8 cellular contexts compared by ENCODE assay signal in genomic region chr14:49769581-49770211, GRCh38. TPM values are rescaled to one million over a fixed set of nuclear protein-coding genes. Genes with fewer than 3 reads are reported as not detected.
DNase-seq lines count a peak whose midpoint lies in the region; ATAC-seq, FAIRE-seq and TF ChIP-seq lines count a peak whose summit lies in the region.

No MANE protein-coding gene starts in this region.

- TF ChIP-seq CTCF in NB4 (IDR thresholded peaks at IDR 0.05; ENCODE audit: low read depth, low read length) (no peak), dorsolateral prefrontal cortex (IDR thresholded peaks at IDR 0.05 in 54 of 56, conservative IDR thresholded peaks at IDR 0.05 in 2 of 56; ENCODE audit: low read depth in 1 of 56, partially characterized antibody in 56 of 56) (no peak), neural crest cell (conservative IDR thresholded peaks at IDR 0.05) (no peak), D721Med (IDR thresholded peaks at IDR 0.05; ENCODE audit: insufficient read depth, missing control alignments) (no peak)

- CTCF ChIA-PET in CD8-positive, alpha-beta memory T cell (lab: Charles Lee): interaction anchor here (0.7 to 4.5 kb wide), 9 partner anchors 12 to 221 kb away, joined by 3 to 59 read pairs (median 7); partner anchors contain the start of genes DNAAF2, MGAT2, RPL36AL and RPS29

- POLR2A ChIA-PET in CD8-positive, alpha-beta memory T cell (lab: Charles Lee): interaction anchor here (0.6 to 3.9 kb wide), 7 partner anchors 15 to 462 kb away, joined by 3 to 52 read pairs (median 4); partner anchors contain the start of genes DNAAF2, MGAT2, RPL36AL and SOS2

- intact Hi-C loops in dorsolateral prefrontal cortex (cut with DNase I): loop anchor here (2.0 to 5.0 kb wide), 4 partner anchors 37 to 93 kb away; partner anchors contain the start of genes KLHDC1 (in 1 of the 2) and NEMF (in 1 of the 2)

- ATAC-seq in GM18873 (IDR thresholded peaks at IDR 0.05; ENCODE audit: low FRiP score, unreplicated experiment): no peak
- ATAC-seq in GM19324 (IDR thresholded peaks at IDR 0.05; ENCODE audit: low FRiP score, unreplicated experiment): no peak

- peaks cover 0 to 2% (median 0%) of the 10 kb centered on the region in 5 donors for H3K9me3 Mint-ChIP-seq in CD8-positive, alpha-beta memory T cell
- H3K9me3 Mint-ChIP-seq in neural crest cell: no peaks in the 10 kb centered on the region

- H3K36me3 Mint-ChIP-seq in CD8-positive, alpha-beta memory T cell: peaks cover 0 to 31% (median 0%) of the 10 kb centered on the region in 3 donors
- H3K36me3 Mint-ChIP-seq in neural crest cell (ENCODE audit: low read depth): no peaks in the 10 kb centered on the region

- no peaks in the 10 kb centered on the region for H3K9me3 ChIP-seq in CD8-positive, alpha-beta memory T cell (ENCODE audit: low read length)

- peak overlapping the region; percentile 96 to 99 (median 98) for H3K4me3 Mint-ChIP-seq in CD8-positive, alpha-beta memory T cell
- peak overlapping the region; percentile 98 for H3K4me3 Mint-ChIP-seq in neural crest cell

- no peaks in the 10 kb centered on the region for H3K27me3 ChIP-seq in CD8-positive, alpha-beta memory T cell (ENCODE audit: insufficient read depth, low read length, poor library complexity, severe bottlenecking)
- H3K27me3 ChIP-seq in dorsolateral prefrontal cortex: no peaks in the 10 kb centered on the region

- H3K27me3 Mint-ChIP-seq in CD8-positive, alpha-beta memory T cell: peaks cover 0 to 3% of the 10 kb centered on the region in 2 donors
- no peaks in the 10 kb centered on the region for H3K27me3 Mint-ChIP-seq in neural crest cell (ENCODE audit: low read depth)

- peaks cover 33 to 50% (median 47%) of the 10 kb centered on the region in 3 donors for H3K4me1 Mint-ChIP-seq in CD8-positive, alpha-beta memory T cell
- peaks cover 37% of the 10 kb centered on the region for H3K4me1 Mint-ChIP-seq in neural crest cell

- peaks cover 28% of the 10 kb centered on the region for H3K4me1 ChIP-seq in CD8-positive, alpha-beta memory T cell (ENCODE audit: insufficient read depth, low read length)

- no peak overlapping the region for H3K4me3 ChIP-seq in CD8-positive, alpha-beta memory T cell (ENCODE audit: low read length)
- peak overlapping the region; percentile 89 for H3K4me3 ChIP-seq in NB4 (ENCODE audit: low read depth, low read length)
- H3K4me3 ChIP-seq in dorsolateral prefrontal cortex: peak overlapping the region in 57 of 59 donors; percentile 58 to 99 (median 93)

- H3K27ac Mint-ChIP-seq in CD8-positive, alpha-beta memory T cell: peak overlapping the region; percentile 26 to 100 (median 99)
- peak overlapping the region; percentile 98 for H3K27ac Mint-ChIP-seq in neural crest cell (ENCODE audit: unreplicated experiment)

- no peak for FAIRE-seq in D721Med (lab: Jason Lieb, UNC)

- peaks cover 7% of the 10 kb centered on the region for H3K36me3 ChIP-seq in CD8-positive, alpha-beta memory T cell (ENCODE audit: insufficient read depth, low read length)

- H3K27ac ChIP-seq in CD8-positive, alpha-beta memory T cell (ENCODE audit: low read depth, low read length): no peak overlapping the region
- peak overlapping the region in 37 of 59 donors; percentile 24 to 100 (median 99) for H3K27ac ChIP-seq in dorsolateral prefrontal cortex

- TF ChIP-seq POLR2A in NB4 (IDR thresholded peaks at IDR 0.05; ENCODE audit: extremely low read depth, insufficient read length): no peak

- DNase-seq in CD8-positive, alpha-beta memory T cell: no peak
- DNase-seq in NB4 (ENCODE audit: low read depth) (no peak), dorsolateral prefrontal cortex (no peak), neural crest cell (ENCODE audit: low read depth, low spot score) (no peak), HPDE6-E6E7 (ENCODE audit: extremely low spot score) (no peak), D721Med (ENCODE audit: insufficient read length, low spot score) (no peak)

RNA-seq across cellular contexts. Expression of gene KLHDC2, which starts 1.7 kb away (rescaled TPM):
- 10 to 100 TPM; 28.9 to 29.0 TPM for total RNA-seq in CD8-positive, alpha-beta memory T cell
- polyA plus RNA-seq in CD8-positive, alpha-beta memory T cell: 78.7 TPM
- total RNA-seq in dorsolateral prefrontal cortex: 100 to 1,000 TPM in 5 of 120 experiments, 10 to 100 TPM in 115; 43.9 to 114 (median 79.6) TPM
- 36.1 and 36.4 TPM in 2 replicates for total RNA-seq in neural crest cell
